In genomic region chr15:40108855-40109735, GRCh38 we compare ENCODE assay signal across 8 cellular contexts. TPM values are rescaled to one million over a fixed set of nuclear protein-coding genes. Genes with fewer than 3 reads are reported as not detected.
A peak's percentile ranks its signal among the peaks of the same experiment; 100 is the strongest.
DNase-seq lines count a peak whose midpoint lies in the region; ATAC-seq and TF ChIP-seq lines count a peak whose summit lies in the region.

BMF (minus strand) TSS chr15:40108879; CDS start chr15:40106086, 2,793 bp downstream.

- peak within 1 kb of the TSS; percentile 52 for H3K9ac ChIP-seq in KMS-11

- peaks cover 15% of the 10 kb centered on the region; the same call in 1 of the 2 replicates for H3K79me2 ChIP-seq in KMS-11 (ENCODE audit: insufficient read depth, low read depth)

- no peaks in the 10 kb centered on the region for H4K20me1 ChIP-seq in KMS-11 (ENCODE audit: insufficient read depth)

- peak within 1 kb of the TSS; percentile 99 for H3K4me2 ChIP-seq in KMS-11

- no peaks in the 10 kb centered on the region for H3K27me3 ChIP-seq in KMS-11 (ENCODE audit: insufficient read depth, low read depth)
- H3K27me3 ChIP-seq in Panc1 (ENCODE audit: control insufficient read depth, insufficient read depth, low read length), result no peaks in the 10 kb centered on the region

- peak within 1 kb of the TSS; percentile 80 for H3K27ac ChIP-seq in KMS-11
- peak within 1 kb of the TSS; percentile 72 for H3K27ac ChIP-seq in Panc1 (ENCODE audit: low read length)

- ATAC-seq in GM21737 (IDR thresholded peaks at IDR 0.05; ENCODE audit: unreplicated experiment) (peak; percentile 50), Panc1 (peak; percentile 93), naive B cell (ENCODE audit: low read depth in 2 of 2) (peak; percentile 67 to 70)
- ATAC-seq in stimulated activated effector memory CD8-positive, alpha-beta T cell treated with anti-CD3 and anti-CD28 coated beads, Interleukin-12 subunit alpha, Interleukin-12 subunit beta, amount 100 ng/mL, for 72 hours, result peak; percentile 87

- no peaks in the 10 kb centered on the region for H3K9me3 ChIP-seq in Panc1 (ENCODE audit: control insufficient read depth, insufficient read depth, low read depth, low read length)

- CTCF ChIA-PET in Panc1 (lab: Charles Lee), result interaction anchor here (0.6 kb wide), 1 partner anchor 60 kb away, joined by 10 read pairs; no protein-coding TSS in a partner anchor

- H3K36me3 Mint-ChIP-seq in naive B cell, result no peaks in the 10 kb centered on the region
- peaks cover 20% of the 10 kb centered on the region for H3K36me3 Mint-ChIP-seq in stimulated activated effector memory CD8-positive, alpha-beta T cell treated with anti-CD3 and anti-CD28 coated beads, Interleukin-12 subunit alpha, Interleukin-12 subunit beta, amount 100 ng/mL, for 72 hours

- BruUV-seq in Panc1 (replicated peaks; lab: Mats Ljungman, UMichigan), result no TSS peak

- TF ChIP-seq CTCF in KMS-11 (conservative IDR thresholded peaks at IDR 0.05; ENCODE audit: low read depth, low read length) (peak; percentile 45), Panc1 (IDR thresholded peaks at IDR 0.05) (no peak; the same call in 1 of the 2 replicates)

- POLR2A ChIA-PET in Panc1 (lab: Charles Lee), result interaction anchor here (0.6 kb wide), 1 partner anchor 288 kb away, joined by 3 read pairs; no protein-coding TSS in a partner anchor

- peaks cover 47 to 61% (median 59%) of the 10 kb centered on the region in 3 donors for H3K4me1 Mint-ChIP-seq in naive B cell
- peaks cover 51% of the 10 kb centered on the region for H3K4me1 Mint-ChIP-seq in stimulated activated effector memory CD8-positive, alpha-beta T cell treated with anti-CD3 and anti-CD28 coated beads, Interleukin-12 subunit alpha, Interleukin-12 subunit beta, amount 100 ng/mL, for 72 hours

- H2AFZ ChIP-seq in KMS-11 (ENCODE audit: low read depth), result peak within 1 kb of the TSS; percentile 62

- H3K4me3 Mint-ChIP-seq in naive B cell, result peak within 1 kb of the TSS; percentile 82 to 99 (median 96)
- H3K4me3 Mint-ChIP-seq in stimulated activated effector memory CD8-positive, alpha-beta T cell treated with anti-CD3 and anti-CD28 coated beads, Interleukin-12 subunit alpha, Interleukin-12 subunit beta, amount 100 ng/mL, for 72 hours, result peak within 1 kb of the TSS; percentile 92

- H3K9me3 Mint-ChIP-seq in naive B cell, result no peaks in the 10 kb centered on the region
- no peaks in the 10 kb centered on the region for H3K9me3 Mint-ChIP-seq in stimulated activated effector memory CD8-positive, alpha-beta T cell treated with anti-CD3 and anti-CD28 coated beads, Interleukin-12 subunit alpha, Interleukin-12 subunit beta, amount 100 ng/mL, for 72 hours

- in situ Hi-C loops in Panc1 (cut with HindIII; ENCODE audit: low pct_unique_long_range_greater_than_20kb, low sequenced_read_pairs), result no loop called here

- H3K36me3 ChIP-seq in KMS-11 (ENCODE audit: insufficient read depth) (no peaks in the 10 kb centered on the region), Panc1 (ENCODE audit: control insufficient read depth, insufficient read depth, low read length) (no peaks in the 10 kb centered on the region)

- DNase-seq in DMS53 treated with DMSO at 0.1 percent for 48 hours (lab: John Stamatoyannopoulos, UW; ENCODE audit: unreplicated experiment) (peak; percentile 93), Panc1 (ENCODE audit: low read depth, low spot score) (peak; percentile 96), fibroblast of gingiva (ENCODE audit: low read depth) (peak; percentile 99), naive B cell (peak; percentile 92)
- peak; percentile 99 for DNase-seq in activated T-cell treated with anti-CD3 and anti-CD28 coated beads, Interleukin-2, amount 50 U/mL, for 48 hours
- DNase-seq in stimulated activated effector memory CD8-positive, alpha-beta T cell treated with anti-CD3 and anti-CD28 coated beads, Interleukin-12 subunit alpha, Interleukin-12 subunit beta, amount 100 ng/mL, for 72 hours (ENCODE audit: low spot score in 2 of 2), result peak; percentile 94 to 98

- H3K4me3 ChIP-seq in KMS-11 (IDR thresholded peaks at IDR 0.05; ENCODE audit: insufficient read depth, low read depth, low read length) (no peak within 1 kb of the TSS), Panc1 (ENCODE audit: low read depth in 2 of 2, low read length in 2 of 2) (peak within 1 kb of the TSS; percentile 73 to 86)

- intact Hi-C loops in Panc1 (cut with micrococcal nuclease; ENCODE audit: unreplicated experiment), result loop anchor here (5.0 kb wide), 1 partner anchor 53 kb away; the partner anchor contains the start of gene BUB1B

- H3K27me3 Mint-ChIP-seq in naive B cell, result no peaks in the 10 kb centered on the region

- peak within 1 kb of the TSS; percentile 86 to 99 (median 96) for H3K27ac Mint-ChIP-seq in naive B cell
- H3K27ac Mint-ChIP-seq in stimulated activated effector memory CD8-positive, alpha-beta T cell treated with anti-CD3 and anti-CD28 coated beads, Interleukin-12 subunit alpha, Interleukin-12 subunit beta, amount 100 ng/mL, for 72 hours, result peak within 1 kb of the TSS; percentile 86

- H3K4me1 ChIP-seq in KMS-11 (ENCODE audit: low read depth, poor library complexity, severe bottlenecking) (peaks cover 87% of the 10 kb centered on the region), Panc1 (ENCODE audit: control insufficient read depth, insufficient read depth, low read length) (peaks cover 24% of the 10 kb centered on the region)

RNA-seq across cellular contexts. Expression of gene BMF, which starts in this region (rescaled TPM):
- total RNA-seq in Panc1 (2021; ENCODE audit: unreplicated experiment), result 7.8 TPM
- polyA plus RNA-seq in Panc1 (2012; ENCODE audit: insufficient read length), result 9.4 TPM
- 1 to 10 TPM in 5 of 6 donors, under 1 TPM in 1; 0.66 to 7.7 (median 5.5) TPM for polyA plus RNA-seq in naive B cell (ENCODE audit: low read depth in 6 of 6)
